Comparison of ENCODE assay signal across 8 cellular contexts in genomic region chr21:41768371-41769042, GRCh38. TPM values are rescaled to one million over a fixed set of nuclear protein-coding genes. Genes with fewer than 3 reads are reported as not detected.
DNase-seq lines count a peak whose midpoint lies in the region; ATAC-seq, FAIRE-seq and TF ChIP-seq lines count a peak whose summit lies in the region.

No MANE protein-coding gene starts in this region.

- H3K36me3 Mint-ChIP-seq in activated naive CD8-positive, alpha-beta T cell treated with anti-CD3 and anti-CD28 coated beads, Interleukin-2, amount 50 U/mL, for 24 hours (ENCODE audit: low read depth) = peaks cover 3% of the 10 kb centered on the region
- H3K36me3 Mint-ChIP-seq in stimulated activated naive CD8-positive, alpha-beta T cell treated with anti-CD3 and anti-CD28 coated beads, Interleukin-15, Interleukin-2, amounts not matched to agents 100 ng/mL and 50 ng/mL, for 24 hours (ENCODE audit: low read depth) = peaks cover 6% of the 10 kb centered on the region

- H3K27ac Mint-ChIP-seq in activated naive CD8-positive, alpha-beta T cell treated with anti-CD3 and anti-CD28 coated beads, Interleukin-2, amount 50 U/mL, for 24 hours = no peak overlapping the region
- peak overlapping the region; percentile 31 for H3K27ac Mint-ChIP-seq in stimulated activated naive CD8-positive, alpha-beta T cell treated with anti-CD3 and anti-CD28 coated beads, Interleukin-15, Interleukin-2, amounts not matched to agents 100 ng/mL and 50 ng/mL, for 24 hours

- WGBS in heart left ventricle, 4 donors = 2 to 3% (median 3%) methylated on average over 18 of the region's 18 CpGs

- peak overlapping the region; percentile 79 for H3K4me3 Mint-ChIP-seq in activated naive CD8-positive, alpha-beta T cell treated with anti-CD3 and anti-CD28 coated beads, Interleukin-2, amount 50 U/mL, for 24 hours
- H3K4me3 Mint-ChIP-seq in stimulated activated naive CD8-positive, alpha-beta T cell treated with anti-CD3 and anti-CD28 coated beads, Interleukin-15, Interleukin-2, amounts not matched to agents 100 ng/mL and 50 ng/mL, for 24 hours = peak overlapping the region; percentile 74

- intact Hi-C loops in heart left ventricle (cut with DNase I) = no loop called here

- H3K27me3 Mint-ChIP-seq in activated naive CD8-positive, alpha-beta T cell treated with anti-CD3 and anti-CD28 coated beads, Interleukin-2, amount 50 U/mL, for 24 hours = peaks cover 74% of the 10 kb centered on the region
- H3K27me3 Mint-ChIP-seq in stimulated activated naive CD8-positive, alpha-beta T cell treated with anti-CD3 and anti-CD28 coated beads, Interleukin-15, Interleukin-2, amounts not matched to agents 100 ng/mL and 50 ng/mL, for 24 hours = peaks cover 78% of the 10 kb centered on the region

- H3K4me1 Mint-ChIP-seq in activated naive CD8-positive, alpha-beta T cell treated with anti-CD3 and anti-CD28 coated beads, Interleukin-2, amount 50 U/mL, for 24 hours = peaks cover 21% of the 10 kb centered on the region
- peaks cover 26% of the 10 kb centered on the region for H3K4me1 Mint-ChIP-seq in stimulated activated naive CD8-positive, alpha-beta T cell treated with anti-CD3 and anti-CD28 coated beads, Interleukin-15, Interleukin-2, amounts not matched to agents 100 ng/mL and 50 ng/mL, for 24 hours (ENCODE audit: low read depth)

- peak in 3 of 12 donors; percentile 20 to 30 (median 30) for TF ChIP-seq CTCF in heart left ventricle (IDR thresholded peaks at IDR 0.05)
- TF ChIP-seq CTCF in right atrium auricular region (IDR thresholded peaks at IDR 0.05) = peak in 1 of 2 donors; percentile 35

- FAIRE-seq in islet of Langerhans (lab: Jason Lieb, UNC) = peak; percentile 97

- peaks cover 0 to 34% (median 16%) of the 10 kb centered on the region in 12 donors for H3K4me1 ChIP-seq in heart left ventricle
- H3K4me1 ChIP-seq in right atrium auricular region = peaks cover 0 to 35% of the 10 kb centered on the region in 2 donors

- H3K4me3 ChIP-seq in heart left ventricle (peak overlapping the region in 9 of 12 donors; percentile 14 to 43 (median 23)), right atrium auricular region (peak overlapping the region in 1 of 2 donors; percentile 23)

- TF ChIP-seq POLR2A in heart left ventricle (IDR thresholded peaks at IDR 0.05) = no peak

- no peaks in the 10 kb centered on the region for H3K36me3 ChIP-seq in heart left ventricle
- H3K36me3 ChIP-seq in right atrium auricular region = no peaks in the 10 kb centered on the region

- H3K27me3 ChIP-seq in heart left ventricle = peaks cover 47 to 100% (median 85%) of the 10 kb centered on the region in 9 donors
- H3K27me3 ChIP-seq in right atrium auricular region = peaks cover 5 to 30% of the 10 kb centered on the region in 2 donors

- no peaks in the 10 kb centered on the region for H3K9me3 Mint-ChIP-seq in activated naive CD8-positive, alpha-beta T cell treated with anti-CD3 and anti-CD28 coated beads, Interleukin-2, amount 50 U/mL, for 24 hours
- H3K9me3 Mint-ChIP-seq in stimulated activated naive CD8-positive, alpha-beta T cell treated with anti-CD3 and anti-CD28 coated beads, Interleukin-15, Interleukin-2, amounts not matched to agents 100 ng/mL and 50 ng/mL, for 24 hours = no peaks in the 10 kb centered on the region

- DNase-seq in heart left ventricle (no peak), right atrium auricular region (ENCODE audit: low spot score) (no peak), NCI-H69 (lab: John Stamatoyannopoulos, UW) (peak; percentile 83), germinal center (ENCODE audit: low spot score) (no peak), NCI-H187 (lab: John Stamatoyannopoulos, UW) (no peak)
- peak; percentile 26 for DNase-seq in activated naive CD8-positive, alpha-beta T cell treated with anti-CD3 and anti-CD28 coated beads, Interleukin-2, amount 50 U/mL, for 24 hours

- H3K27ac ChIP-seq in heart left ventricle = no peak overlapping the region
- peak overlapping the region in 1 of 2 donors; percentile 2 for H3K27ac ChIP-seq in right atrium auricular region

- H3K9me3 ChIP-seq in heart left ventricle (no peaks in the 10 kb centered on the region), right atrium auricular region (no peaks in the 10 kb centered on the region)

- ATAC-seq in heart left ventricle = peak in 2 of 4 donors; percentile 31 to 64
- peak; percentile 37 for ATAC-seq in activated naive CD8-positive, alpha-beta T cell treated with anti-CD3 and anti-CD28 coated beads, Interleukin-2, amount 50 U/mL, for 24 hours

RNA-seq across cellular contexts. Expression of gene RIPK4, which starts 1.7 kb away (rescaled TPM):
- total RNA-seq in heart left ventricle (1 to 10 TPM in 1 of 9 donors, under 1 TPM in 6, not detected in 2; 0.07 to 2.0 (median 0.08) TPM), right atrium auricular region (1 to 10 TPM; 2.1 to 3.5 TPM)
- under 1 TPM; 0.04 TPM for polyA plus RNA-seq in heart left ventricle

Comparison
In these comparisons a context has a peak if more than half of its experiments do, and no peak if none do; other contexts are left out.
1. DNase-seq: peak in NCI-H69 (single experiment) and activated naive CD8-positive, alpha-beta T cell treated with anti-CD3 and anti-CD28 coated beads, Interleukin-2, amount 50 U/mL, for 24 hours (single experiment); none in heart left ventricle (0 of 5), right atrium auricular region (single experiment), germinal center (single experiment) and NCI-H187 (0 of 2).